In the genomic region with DNA sequence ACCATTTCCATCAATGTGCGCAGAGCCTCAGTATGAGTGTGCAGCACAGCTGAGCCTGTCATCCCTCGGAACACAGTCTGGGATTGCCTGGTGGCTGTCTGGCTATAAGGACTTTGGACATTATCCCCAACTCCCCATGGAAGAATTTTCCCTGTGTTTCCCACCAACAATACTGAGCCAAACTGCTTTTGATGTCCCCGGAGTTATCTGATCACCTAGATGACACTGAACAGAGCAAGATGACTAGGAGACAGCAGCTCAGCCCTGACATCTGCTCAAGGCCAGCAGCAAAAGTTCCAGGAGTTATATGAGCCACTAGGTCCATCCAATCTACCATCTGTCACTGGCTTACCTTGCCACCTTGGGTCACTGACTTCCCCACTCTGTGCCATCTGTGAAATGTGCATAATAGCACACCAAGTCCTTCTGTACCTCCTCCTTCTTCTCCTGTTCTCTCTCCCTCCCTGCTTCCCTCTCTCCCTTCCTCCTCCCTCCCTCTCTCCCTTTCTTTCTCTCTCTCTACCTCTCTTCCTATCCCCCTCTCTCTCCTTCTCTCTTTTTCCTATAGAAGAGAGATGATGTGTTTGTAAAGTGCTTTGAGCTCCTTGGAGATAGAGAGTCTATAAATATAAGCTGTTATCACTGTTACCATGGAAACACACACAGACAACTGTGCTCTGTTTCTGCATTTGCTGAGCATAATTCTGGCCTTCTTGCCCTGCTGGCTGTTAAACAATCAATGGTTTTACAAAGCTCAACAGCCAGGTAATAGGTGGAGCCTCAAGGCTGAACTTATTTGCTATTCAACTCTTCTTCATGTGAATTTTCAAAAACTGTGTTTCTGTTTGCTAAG, we compare ENCODE assay signal across 1 cellular context.
TF ChIP-seq lines count a peak whose summit lies in the region.

No MANE protein-coding gene starts in this region.

TF ChIP-seq in HepG2, 621 proteins besides CTCF, POLR2A, EP300 and RAD21 (continued from another document and continues in another):
- TF ChIP-seq, protein P1, sequence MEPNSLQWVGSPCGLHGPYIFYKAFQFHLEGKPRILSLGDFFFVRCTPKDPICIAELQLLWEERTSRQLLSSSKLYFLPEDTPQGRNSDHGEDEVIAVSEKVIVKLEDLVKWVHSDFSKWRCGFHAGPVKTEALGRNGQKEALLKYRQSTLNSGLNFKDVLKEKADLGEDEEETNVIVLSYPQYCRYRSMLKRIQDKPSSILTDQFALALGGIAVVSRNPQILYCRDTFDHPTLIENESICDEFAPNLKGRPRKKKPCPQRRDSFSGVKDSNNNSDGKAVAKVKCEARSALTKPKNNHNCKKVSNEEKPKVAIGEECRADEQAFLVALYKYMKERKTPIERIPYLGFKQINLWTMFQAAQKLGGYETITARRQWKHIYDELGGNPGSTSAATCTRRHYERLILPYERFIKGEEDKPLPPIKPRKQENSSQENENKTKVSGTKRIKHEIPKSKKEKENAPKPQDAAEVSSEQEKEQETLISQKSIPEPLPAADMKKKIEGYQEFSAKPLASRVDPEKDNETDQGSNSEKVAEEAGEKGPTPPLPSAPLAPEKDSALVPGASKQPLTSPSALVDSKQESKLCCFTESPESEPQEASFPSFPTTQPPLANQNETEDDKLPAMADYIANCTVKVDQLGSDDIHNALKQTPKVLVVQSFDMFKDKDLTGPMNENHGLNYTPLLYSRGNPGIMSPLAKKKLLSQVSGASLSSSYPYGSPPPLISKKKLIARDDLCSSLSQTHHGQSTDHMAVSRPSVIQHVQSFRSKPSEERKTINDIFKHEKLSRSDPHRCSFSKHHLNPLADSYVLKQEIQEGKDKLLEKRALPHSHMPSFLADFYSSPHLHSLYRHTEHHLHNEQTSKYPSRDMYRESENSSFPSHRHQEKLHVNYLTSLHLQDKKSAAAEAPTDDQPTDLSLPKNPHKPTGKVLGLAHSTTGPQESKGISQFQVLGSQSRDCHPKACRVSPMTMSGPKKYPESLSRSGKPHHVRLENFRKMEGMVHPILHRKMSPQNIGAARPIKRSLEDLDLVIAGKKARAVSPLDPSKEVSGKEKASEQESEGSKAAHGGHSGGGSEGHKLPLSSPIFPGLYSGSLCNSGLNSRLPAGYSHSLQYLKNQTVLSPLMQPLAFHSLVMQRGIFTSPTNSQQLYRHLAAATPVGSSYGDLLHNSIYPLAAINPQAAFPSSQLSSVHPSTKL (CRISPR knock-in tag; IDR thresholded peaks at IDR 0.05) = peak; percentile 64
- TF ChIP-seq ELF4 (CRISPR knock-in tag; IDR thresholded peaks at IDR 0.05; ENCODE audit: borderline replicate concordance) = no peak
- peak; percentile 24; the same call in 1 of the 2 replicates for TF ChIP-seq SIX1 (CRISPR knock-in tag; IDR thresholded peaks at IDR 0.05; ENCODE audit: borderline replicate concordance)
- TF ChIP-seq RFX3 (CRISPR knock-in tag; IDR thresholded peaks at IDR 0.05) = peak; percentile 62
- no peak for TF ChIP-seq ZNF557 (CRISPR knock-in tag; IDR thresholded peaks at IDR 0.05)
- TF ChIP-seq TCF7 (IDR thresholded peaks at IDR 0.05; ENCODE audit: low read depth) = peak; percentile 48; the same call in 1 of the 2 replicates
- TF ChIP-seq ETV5 (CRISPR knock-in tag; IDR thresholded peaks at IDR 0.05; ENCODE audit: borderline replicate concordance) = 0 out of 2 replicates have a peak, but pooled peaks have one; percentile 25
- no peak for TF ChIP-seq KLF12 (CRISPR knock-in tag; IDR thresholded peaks at IDR 0.05; ENCODE audit: borderline replicate concordance)
- TF ChIP-seq CENPX (CRISPR knock-in tag; IDR thresholded peaks at IDR 0.05) = no peak
- TF ChIP-seq ATM (IDR thresholded peaks at IDR 0.05; ENCODE audit: borderline replicate concordance) = no peak
- TF ChIP-seq SOX5 (CRISPR knock-in tag; IDR thresholded peaks at IDR 0.05; ENCODE audit: borderline replicate concordance) = peak; percentile 48; the same call in 1 of the 2 replicates
- no peak for TF ChIP-seq ZNF552 (CRISPR knock-in tag; IDR thresholded peaks at IDR 0.05; ENCODE audit: borderline replicate concordance)
- TF ChIP-seq ZMYM4 (CRISPR knock-in tag; IDR thresholded peaks at IDR 0.05) = 0 out of 2 replicates have a peak, but pooled peaks have one; percentile 21
- TF ChIP-seq, protein P2, sequence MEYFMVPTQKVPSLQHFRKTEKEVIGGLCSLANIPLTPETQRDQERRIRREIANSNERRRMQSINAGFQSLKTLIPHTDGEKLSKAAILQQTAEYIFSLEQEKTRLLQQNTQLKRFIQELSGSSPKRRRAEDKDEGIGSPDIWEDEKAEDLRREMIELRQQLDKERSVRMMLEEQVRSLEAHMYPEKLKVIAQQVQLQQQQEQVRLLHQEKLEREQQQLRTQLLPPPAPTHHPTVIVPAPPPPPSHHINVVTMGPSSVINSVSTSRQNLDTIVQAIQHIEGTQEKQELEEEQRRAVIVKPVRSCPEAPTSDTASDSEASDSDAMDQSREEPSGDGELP (IDR thresholded peaks at IDR 0.05; ENCODE audit: borderline replicate concordance, low read depth) = peak; percentile 49; the same call in 1 of the 2 replicates
- TF ChIP-seq SKI (IDR thresholded peaks at IDR 0.05; ENCODE audit: partially characterized antibody) = peak; percentile 60
- no peak for TF ChIP-seq MIXL1 (CRISPR knock-in tag; IDR thresholded peaks at IDR 0.05)
- no peak for TF ChIP-seq GLI4 (CRISPR knock-in tag; IDR thresholded peaks at IDR 0.05; ENCODE audit: borderline replicate concordance)
- TF ChIP-seq TP53 (CRISPR knock-in tag; conservative IDR thresholded peaks at IDR 0.05) = no peak
- no peak for TF ChIP-seq NR2F6 (IDR thresholded peaks at IDR 0.05)
- 0 out of 2 replicates have a peak, but pooled peaks have one; percentile 19 for TF ChIP-seq NR2F6 (CRISPR knock-in tag; IDR thresholded peaks at IDR 0.05)
- TF ChIP-seq FIP1L1 (IDR thresholded peaks at IDR 0.05; ENCODE audit: borderline replicate concordance, insufficient read depth, low read depth, low read length) = no peak
- no peak for TF ChIP-seq GATA4 (IDR thresholded peaks at IDR 0.05; ENCODE audit: borderline replicate concordance, low read depth)
- no peak for TF ChIP-seq CEBPG (CRISPR knock-in tag; IDR thresholded peaks at IDR 0.05)
- TF ChIP-seq, protein P3, sequence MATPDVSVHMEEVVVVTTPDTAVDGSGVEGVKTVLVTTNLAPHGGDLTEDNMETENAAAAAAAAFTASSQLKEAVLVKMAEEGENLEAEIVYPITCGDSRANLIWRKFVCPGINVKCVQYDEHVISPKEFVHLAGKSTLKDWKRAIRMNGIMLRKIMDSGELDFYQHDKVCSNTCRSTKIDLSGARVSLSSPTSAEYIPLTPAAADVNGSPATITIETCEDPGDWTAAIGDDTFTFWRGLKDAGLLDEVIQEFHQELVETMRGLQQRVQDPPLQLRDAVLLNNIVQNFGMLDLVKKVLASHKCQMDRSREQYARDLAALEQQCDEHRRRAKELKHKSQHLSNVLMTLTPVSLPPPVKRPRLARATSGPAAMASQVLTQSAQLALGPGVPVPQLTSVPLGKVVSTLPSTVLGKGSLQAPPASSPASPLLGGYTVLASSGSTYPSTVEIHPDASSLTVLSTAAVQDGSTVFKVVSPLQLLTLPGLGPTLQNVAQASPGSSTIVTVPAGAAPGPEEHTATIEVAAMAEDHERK (CRISPR knock-in tag; IDR thresholded peaks at IDR 0.05; ENCODE audit: low read depth) = no peak
- TF ChIP-seq, protein P4, sequence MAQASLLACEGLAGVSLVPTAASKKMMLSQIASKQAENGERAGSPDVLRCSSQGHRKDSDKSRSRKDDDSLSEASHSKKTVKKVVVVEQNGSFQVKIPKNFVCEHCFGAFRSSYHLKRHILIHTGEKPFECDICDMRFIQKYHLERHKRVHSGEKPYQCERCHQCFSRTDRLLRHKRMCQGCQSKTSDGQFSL (CRISPR knock-in tag; IDR thresholded peaks at IDR 0.05) = no peak
- no peak for TF ChIP-seq TCF12 (IDR thresholded peaks at IDR 0.05)
- no peak for TF ChIP-seq TCF12 (CRISPR knock-in tag; IDR thresholded peaks at IDR 0.05)
- TF ChIP-seq RARA (CRISPR knock-in tag; IDR thresholded peaks at IDR 0.05) = 0 out of 2 replicates have a peak, but pooled peaks have one; percentile 35
- TF ChIP-seq REXO4 (CRISPR knock-in tag; IDR thresholded peaks at IDR 0.05; ENCODE audit: borderline replicate concordance) = no peak
- TF ChIP-seq RORA (CRISPR knock-in tag; IDR thresholded peaks at IDR 0.05) = no peak
- TF ChIP-seq, protein P5, sequence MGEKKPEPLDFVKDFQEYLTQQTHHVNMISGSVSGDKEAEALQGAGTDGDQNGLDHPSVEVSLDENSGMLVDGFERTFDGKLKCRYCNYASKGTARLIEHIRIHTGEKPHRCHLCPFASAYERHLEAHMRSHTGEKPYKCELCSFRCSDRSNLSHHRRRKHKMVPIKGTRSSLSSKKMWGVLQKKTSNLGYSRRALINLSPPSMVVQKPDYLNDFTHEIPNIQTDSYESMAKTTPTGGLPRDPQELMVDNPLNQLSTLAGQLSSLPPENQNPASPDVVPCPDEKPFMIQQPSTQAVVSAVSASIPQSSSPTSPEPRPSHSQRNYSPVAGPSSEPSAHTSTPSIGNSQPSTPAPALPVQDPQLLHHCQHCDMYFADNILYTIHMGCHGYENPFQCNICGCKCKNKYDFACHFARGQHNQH (CRISPR knock-in tag; IDR thresholded peaks at IDR 0.05) = no peak
- no peak for TF ChIP-seq ZNF737 (CRISPR knock-in tag; IDR thresholded peaks at IDR 0.05; ENCODE audit: borderline replicate concordance)
- no peak for TF ChIP-seq MYNN (CRISPR knock-in tag; IDR thresholded peaks at IDR 0.05; ENCODE audit: low read depth)
- peak; percentile 34; the same call in 1 of the 2 replicates for TF ChIP-seq NCOR1 (IDR thresholded peaks at IDR 0.05; ENCODE audit: borderline replicate concordance, low read length)
- TF ChIP-seq ZNF776 (CRISPR knock-in tag; IDR thresholded peaks at IDR 0.05) = no peak
- no peak for TF ChIP-seq ZFAT (CRISPR knock-in tag; conservative IDR thresholded peaks at IDR 0.05)
- TF ChIP-seq SNAPC2 (CRISPR knock-in tag; IDR thresholded peaks at IDR 0.05) = no peak
- peak; percentile 44; the same call in 1 of the 2 replicates for TF ChIP-seq HMG20A (CRISPR knock-in tag; IDR thresholded peaks at IDR 0.05; ENCODE audit: borderline replicate concordance)
- TF ChIP-seq GTF2F1 (IDR thresholded peaks at IDR 0.05; ENCODE audit: low read length) = no peak
- no peak for TF ChIP-seq SIX4 (CRISPR knock-in tag; IDR thresholded peaks at IDR 0.05)
- TF ChIP-seq RBM39 (IDR thresholded peaks at IDR 0.05; ENCODE audit: low read depth, low read length, poor library complexity, severe bottlenecking) = no peak
- no peak for TF ChIP-seq POLR2AphosphoS2 (IDR thresholded peaks at IDR 0.05; ENCODE audit: low read depth, low read length)
- TF ChIP-seq, protein P6, sequence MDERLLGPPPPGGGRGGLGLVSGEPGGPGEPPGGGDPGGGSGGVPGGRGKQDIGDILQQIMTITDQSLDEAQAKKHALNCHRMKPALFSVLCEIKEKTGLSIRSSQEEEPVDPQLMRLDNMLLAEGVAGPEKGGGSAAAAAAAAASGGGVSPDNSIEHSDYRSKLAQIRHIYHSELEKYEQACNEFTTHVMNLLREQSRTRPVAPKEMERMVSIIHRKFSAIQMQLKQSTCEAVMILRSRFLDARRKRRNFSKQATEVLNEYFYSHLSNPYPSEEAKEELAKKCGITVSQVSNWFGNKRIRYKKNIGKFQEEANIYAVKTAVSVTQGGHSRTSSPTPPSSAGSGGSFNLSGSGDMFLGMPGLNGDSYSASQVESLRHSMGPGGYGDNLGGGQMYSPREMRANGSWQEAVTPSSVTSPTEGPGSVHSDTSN (CRISPR knock-in tag; IDR thresholded peaks at IDR 0.05) = 0 out of 2 replicates have a peak, but pooled peaks have one; percentile 12
- no peak for TF ChIP-seq NFKB2 (CRISPR knock-in tag; IDR thresholded peaks at IDR 0.05; ENCODE audit: borderline replicate concordance)
- no peak for TF ChIP-seq NCOA5 (CRISPR knock-in tag; IDR thresholded peaks at IDR 0.05)
- no peak for TF ChIP-seq TEAD2 (CRISPR knock-in tag; IDR thresholded peaks at IDR 0.05)
- TF ChIP-seq MTF1 (CRISPR knock-in tag; IDR thresholded peaks at IDR 0.05) = no peak
- TF ChIP-seq SALL1 (CRISPR knock-in tag; IDR thresholded peaks at IDR 0.05) = peak; percentile 41
- peak; percentile 76 for TF ChIP-seq RFX1 (IDR thresholded peaks at IDR 0.05)
- TF ChIP-seq, protein P7, sequence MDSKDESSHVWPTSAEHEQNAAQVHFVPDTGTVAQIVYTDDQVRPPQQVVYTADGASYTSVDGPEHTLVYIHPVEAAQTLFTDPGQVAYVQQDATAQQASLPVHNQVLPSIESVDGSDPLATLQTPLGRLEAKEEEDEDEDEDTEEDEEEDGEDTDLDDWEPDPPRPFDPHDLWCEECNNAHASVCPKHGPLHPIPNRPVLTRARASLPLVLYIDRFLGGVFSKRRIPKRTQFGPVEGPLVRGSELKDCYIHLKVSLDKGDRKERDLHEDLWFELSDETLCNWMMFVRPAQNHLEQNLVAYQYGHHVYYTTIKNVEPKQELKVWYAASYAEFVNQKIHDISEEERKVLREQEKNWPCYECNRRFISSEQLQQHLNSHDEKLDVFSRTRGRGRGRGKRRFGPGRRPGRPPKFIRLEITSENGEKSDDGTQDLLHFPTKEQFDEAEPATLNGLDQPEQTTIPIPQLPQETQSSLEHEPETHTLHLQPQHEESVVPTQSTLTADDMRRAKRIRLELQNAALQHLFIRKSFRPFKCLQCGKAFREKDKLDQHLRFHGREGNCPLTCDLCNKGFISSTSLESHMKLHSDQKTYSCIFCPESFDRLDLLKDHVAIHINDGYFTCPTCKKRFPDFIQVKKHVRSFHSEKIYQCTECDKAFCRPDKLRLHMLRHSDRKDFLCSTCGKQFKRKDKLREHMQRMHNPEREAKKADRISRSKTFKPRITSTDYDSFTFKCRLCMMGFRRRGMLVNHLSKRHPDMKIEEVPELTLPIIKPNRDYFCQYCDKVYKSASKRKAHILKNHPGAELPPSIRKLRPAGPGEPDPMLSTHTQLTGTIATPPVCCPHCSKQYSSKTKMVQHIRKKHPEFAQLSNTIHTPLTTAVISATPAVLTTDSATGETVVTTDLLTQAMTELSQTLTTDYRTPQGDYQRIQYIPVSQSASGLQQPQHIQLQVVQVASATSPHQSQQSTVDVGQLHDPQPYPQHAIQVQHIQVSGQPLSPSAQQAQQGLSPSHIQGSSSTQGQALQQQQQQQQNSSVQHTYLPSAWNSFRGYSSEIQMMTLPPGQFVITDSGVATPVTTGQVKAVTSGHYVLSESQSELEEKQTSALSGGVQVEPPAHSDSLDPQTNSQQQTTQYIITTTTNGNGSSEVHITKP (CRISPR knock-in tag; IDR thresholded peaks at IDR 0.05; ENCODE audit: low read depth) = no peak
- TF ChIP-seq NFYC (CRISPR knock-in tag; IDR thresholded peaks at IDR 0.05) = no peak
- TF ChIP-seq HDAC2 (CRISPR knock-in tag; IDR thresholded peaks at IDR 0.05) = peak; percentile 49
- no peak for TF ChIP-seq NCOA2 (CRISPR knock-in tag; IDR thresholded peaks at IDR 0.05)
- no peak for TF ChIP-seq GZF1 (CRISPR knock-in tag; IDR thresholded peaks at IDR 0.05)
- no peak for TF ChIP-seq ZBTB8A (CRISPR knock-in tag; IDR thresholded peaks at IDR 0.05; ENCODE audit: borderline replicate concordance, low read depth)
- 0 out of 2 replicates have a peak, but pooled peaks have one; percentile 22 for TF ChIP-seq MIER2 (CRISPR knock-in tag; IDR thresholded peaks at IDR 0.05)
